ENCODE assay signal across 12 cellular contexts in genomic region chr1:78279051-78279450, GRCh38.
DNase-seq lines count a peak whose midpoint lies in the region; ATAC-seq and TF ChIP-seq lines count a peak whose summit lies in the region.
"Had no signal": no experiment of that assay in that cellular context is flagged by ENCODE, and none has a peak within 500 bp of the region (broad histone marks: within the 10 kb centered on the region; RNA-seq: fewer than 3 reads in every experiment).

No MANE protein-coding gene starts in this region.

- no peak for TF ChIP-seq CTCF in epithelial cell of proximal tubule (conservative IDR thresholded peaks at IDR 0.05; ENCODE audit: low read depth, low read length)

- ATAC-seq in HG03439 (IDR thresholded peaks at IDR 0.05; ENCODE audit: unreplicated experiment) = no peak

- H3K4me3 ChIP-seq in epithelial cell of proximal tubule (ENCODE audit: low read depth, low read length) = no peak overlapping the region

- DNase-seq in COLO829 (ENCODE audit: low spot score) (peak; percentile 80), MV-4-11 (lab: John Stamatoyannopoulos, UW) (peak; percentile 52), epithelial cell of proximal tubule (ENCODE audit: low read depth) (peak; percentile 95), non-pigmented ciliary epithelial cell (ENCODE audit: low read depth) (peak; percentile 94), DMS79 treated with DMSO at 0.1 percent for 48 hours (lab: John Stamatoyannopoulos, UW) (no peak), C1 segment of cervical spinal cord (lab: John Stamatoyannopoulos, UW) (no peak)
- no peak for DNase-seq in stimulated activated CD4-positive, alpha-beta T cell treated with anti-CD3 and anti-CD28 coated beads, Interleukin-2, amount 100 ng/mL, for 24 hours
- DNase-seq: activated CD4-positive, alpha-beta T cell treated with anti-CD3 and anti-CD28 coated beads for 48 hours; CD8-positive, alpha-beta memory T cell; Karpas-422; T-helper 1 cell had no signal

Comparison
In these comparisons a context has a peak if more than half of its experiments do, and no peak if none do; other contexts are left out.
1. DNase-seq: peak in COLO829 (single experiment), MV-4-11 (single experiment), epithelial cell of proximal tubule (single experiment) and non-pigmented ciliary epithelial cell (single experiment); none in DMS79 treated with DMSO at 0.1 percent for 48 hours (single experiment), C1 segment of cervical spinal cord (0 of 14) and stimulated activated CD4-positive, alpha-beta T cell treated with anti-CD3 and anti-CD28 coated beads, Interleukin-2, amount 100 ng/mL, for 24 hours (0 of 2).